Comparison of ENCODE assay signal across 23 cellular contexts in genomic region chr15:35723852-35724251, GRCh38.
"Had no signal": no experiment of that assay in that cellular context is flagged by ENCODE, and none has a peak within 500 bp of the region (broad histone marks: within the 10 kb centered on the region; RNA-seq: fewer than 3 reads in every experiment).

No MANE protein-coding gene starts in this region.

- H3K27me3 ChIP-seq: adrenal gland, colonic mucosa, upper lobe of right lung had no signal

- H3K27me3 Mint-ChIP-seq: progenitor cell of endocrine pancreas had no signal

- H3K4me1 ChIP-seq: adrenal gland, colonic mucosa, upper lobe of right lung had no signal

- H3K27ac ChIP-seq: adrenal gland, colonic mucosa, skin epidermis, thoracic aorta, upper lobe of right lung had no signal

- H3K4me1 Mint-ChIP-seq: activated CD4-positive, alpha-beta T cell treated with anti-CD3 and anti-CD28 coated beads for 36 hours; activated naive CD4-positive, alpha-beta T cell treated with anti-CD3 and anti-CD28 coated beads, Interleukin-2, amount 50 U/mL, for 24 hours had no signal

- FAIRE-seq: endometrium, keratinocyte had no signal

- H3K36me3 Mint-ChIP-seq: activated naive CD4-positive, alpha-beta T cell treated with anti-CD3 and anti-CD28 coated beads, Interleukin-2, amount 50 U/mL, for 24 hours; WTC11 had no signal

- H3K4me3 ChIP-seq: adrenal gland, colonic mucosa, lung, skin epidermis, thoracic aorta, upper lobe of right lung had no signal

- H3K27ac Mint-ChIP-seq: activated CD4-positive, alpha-beta T cell treated with anti-CD3 and anti-CD28 coated beads for 36 hours; activated naive CD4-positive, alpha-beta T cell treated with anti-CD3 and anti-CD28 coated beads, Interleukin-2, amount 50 U/mL, for 24 hours; progenitor cell of endocrine pancreas; WTC11 had no signal

- ATAC-seq: activated CD4-positive, alpha-beta T cell treated with anti-CD3 and anti-CD28 coated beads for 36 hours; left lobe of liver; right cardiac atrium; upper lobe of right lung; WTC11 had no signal

- H3K4me3 Mint-ChIP-seq: activated CD4-positive, alpha-beta T cell treated with anti-CD3 and anti-CD28 coated beads for 36 hours; activated naive CD4-positive, alpha-beta T cell treated with anti-CD3 and anti-CD28 coated beads, Interleukin-2, amount 50 U/mL, for 24 hours; WTC11 had no signal

- H3K9me3 Mint-ChIP-seq: activated naive CD4-positive, alpha-beta T cell treated with anti-CD3 and anti-CD28 coated beads, Interleukin-2, amount 50 U/mL, for 24 hours had no signal

- H3K9me3 ChIP-seq: adrenal gland, colonic mucosa, thoracic aorta, upper lobe of right lung had no signal

- H3K36me3 ChIP-seq: adrenal gland, colonic mucosa, thoracic aorta, upper lobe of right lung had no signal

- DNase-seq: activated CD4-positive, alpha-beta T cell treated with anti-CD3 and anti-CD28 coated beads for 36 hours; activated CD4-positive, alpha-beta T cell treated with anti-CD3 and anti-CD28 coated beads, Interleukin-2, amount 50 U/mL, for 48 hours; activated gamma-delta T cell; adrenal gland; colonic mucosa; erythroblast; foreskin melanocyte; glutamatergic neuron; hippocampal formation; occipital lobe; right cardiac atrium; stimulated activated CD4-positive, alpha-beta T cell treated with anti-CD3 and anti-CD28 coated beads, Interleukin-15, amount 100 ng/mL, for 24 hours; stimulated activated CD4-positive, alpha-beta T cell treated with anti-CD3 and anti-CD28 coated beads, Interleukin-2, amount 100 ng/mL, for 48 hours; upper lobe of right lung had no signal
